ENCODE assay signal across 13 cellular contexts in the genomic region with DNA sequence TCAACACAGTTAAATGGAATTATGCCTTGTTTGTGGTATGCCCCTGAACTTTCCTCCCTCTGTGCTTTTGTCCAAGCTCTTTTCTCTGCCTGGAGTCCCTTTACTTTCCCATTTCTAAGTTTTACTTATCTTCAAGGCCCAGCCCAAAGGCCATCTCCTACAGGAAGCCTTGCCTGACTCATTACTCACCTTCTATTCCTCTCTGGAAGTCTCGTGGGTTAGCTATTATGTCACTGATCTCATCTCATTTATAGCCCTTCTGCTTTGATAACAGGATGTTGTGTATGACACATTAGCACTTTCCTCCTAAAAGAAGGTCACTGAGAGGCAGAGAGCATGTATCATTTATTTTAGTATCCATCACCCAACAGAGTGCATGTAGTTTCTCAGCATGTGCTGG.
DNase-seq lines count a peak whose midpoint lies in the region; TF ChIP-seq lines count a peak whose summit lies in the region.
"Had no signal": no experiment of that assay in that cellular context is flagged by ENCODE, and none has a peak within 500 bp of the region (broad histone marks: within the 10 kb centered on the region; RNA-seq: fewer than 3 reads in every experiment).

No MANE protein-coding gene starts in this region.

- H3K4me3 Mint-ChIP-seq in neural crest cell = no peak overlapping the region
- H3K4me3 Mint-ChIP-seq: endodermal cell, immature natural killer cell had no signal

- no peaks in the 10 kb centered on the region for H3K36me3 ChIP-seq in vagina
- H3K36me3 ChIP-seq: neutrophil had no signal

- peak; percentile 31 for DNase-seq in GM04503 (ENCODE audit: low read depth)
- peak; percentile 79 for DNase-seq in NCI-H226
- peak; percentile 40 to 94 for DNase-seq in dermis microvascular lymphatic vessel endothelial cell (ENCODE audit: low read depth in 2 of 2)
- DNase-seq in neural crest cell (ENCODE audit: low read depth, low spot score) = no peak
- DNase-seq in ecto neural progenitor cell (ENCODE audit: low spot score) = no peak
- DNase-seq in NCI-H2196 treated with DMSO at 0.1 percent for 48 hours (lab: John Stamatoyannopoulos, UW; ENCODE audit: unreplicated experiment) = no peak
- no peak for DNase-seq in vagina (ENCODE audit: extremely low spot score in 2 of 2)
- DNase-seq in GDM1 (lab: John Stamatoyannopoulos, UW) = no peak
- DNase-seq: activated CD4-positive, alpha-beta T cell treated with anti-CD3 and anti-CD28 coated beads, Interleukin-2, amount 50 U/mL, for 1 hour; endodermal cell; immature natural killer cell; MG63 had no signal

- H3K9me3 ChIP-seq in vagina = no peaks in the 10 kb centered on the region
- H3K9me3 ChIP-seq: MG63, neutrophil had no signal

- H3K27ac ChIP-seq in vagina = no peak overlapping the region
- H3K27ac ChIP-seq: neutrophil had no signal

- H3K27me3 Mint-ChIP-seq in neural crest cell (ENCODE audit: low read depth) = peaks cover 19% of the 10 kb centered on the region

- no peak for TF ChIP-seq CTCF in neural crest cell (conservative IDR thresholded peaks at IDR 0.05)
- no peak for TF ChIP-seq CTCF in vagina (IDR thresholded peaks at IDR 0.05)

- intact Hi-C loops in vagina (cut with DNase I) = no loop called here

- H3K27ac Mint-ChIP-seq in neural crest cell (ENCODE audit: unreplicated experiment) = peak overlapping the region; percentile 47
- H3K27ac Mint-ChIP-seq: immature natural killer cell had no signal

- no peak for TF ChIP-seq POLR2A in vagina (IDR thresholded peaks at IDR 0.05)

- no peaks in the 10 kb centered on the region for H3K36me3 Mint-ChIP-seq in neural crest cell (ENCODE audit: low read depth)
- H3K36me3 Mint-ChIP-seq: immature natural killer cell had no signal

- H3K4me1 ChIP-seq in vagina = peaks cover 24% of the 10 kb centered on the region

- H3K4me1 Mint-ChIP-seq in neural crest cell = peaks cover 62% of the 10 kb centered on the region
- H3K4me1 Mint-ChIP-seq: immature natural killer cell had no signal

- no peak overlapping the region for H3K4me3 ChIP-seq in vagina
- H3K4me3 ChIP-seq: MG63 had no signal

- H3K9me3 Mint-ChIP-seq in neural crest cell = no peaks in the 10 kb centered on the region
- H3K9me3 Mint-ChIP-seq: endodermal cell, immature natural killer cell had no signal

- H3K27me3 ChIP-seq in vagina = no peaks in the 10 kb centered on the region
- H3K27me3 ChIP-seq: MG63 had no signal

Comparison
In these comparisons a context has a peak if more than half of its experiments do, and no peak if none do; other contexts are left out.
1. DNase-seq: peak in GM04503 (single experiment), NCI-H226 (single experiment) and dermis microvascular lymphatic vessel endothelial cell (2 of 2); none in neural crest cell (single experiment), ecto neural progenitor cell (single experiment), NCI-H2196 treated with DMSO at 0.1 percent for 48 hours (single experiment), vagina (0 of 2) and GDM1 (single experiment).